In genomic region chr2:215531284-215531683, GRCh38 we compare ENCODE assay signal across 1 cellular context.
TF ChIP-seq lines count a peak whose summit lies in the region.

No MANE protein-coding gene starts in this region.

TF ChIP-seq in A549, 52 proteins besides CTCF, POLR2A, EP300 and RAD21 (continued from another document):
- TF ChIP-seq PBX3 (IDR thresholded peaks at IDR 0.05) (no peak), KDM1A (IDR thresholded peaks at IDR 0.05; ENCODE audit: low read depth) (no peak), KDM5A (IDR thresholded peaks at IDR 0.05) (no peak), HOXB13 (CRISPR knock-in tag; IDR thresholded peaks at IDR 0.05; ENCODE audit: low read depth) (no peak), ZNF302 (CRISPR knock-in tag; IDR thresholded peaks at IDR 0.05) (no peak), ESRRA (IDR thresholded peaks at IDR 0.05; ENCODE audit: borderline replicate concordance, low read length) (no peak), ELK1 (IDR thresholded peaks at IDR 0.05; ENCODE audit: low read depth, low read length) (no peak), TP53 (CRISPR knock-in tag; IDR thresholded peaks at IDR 0.05) (no peak), EHMT2 (IDR thresholded peaks at IDR 0.05; ENCODE audit: low read depth) (no peak), HOXB5 (CRISPR knock-in tag; IDR thresholded peaks at IDR 0.05) (no peak), BHLHE40 (IDR thresholded peaks at IDR 0.05; ENCODE audit: low read depth, low read length) (no peak), JUNB (IDR thresholded peaks at IDR 0.05) (no peak), MYC (IDR thresholded peaks at IDR 0.05; ENCODE audit: borderline replicate concordance, low read length) (no peak)
TF ChIP-seq in A549: peak in this region for 0.
